10 cellular contexts compared by ENCODE assay signal in genomic region chr4:52863324-52863723, GRCh38. TPM values are rescaled to one million over a fixed set of nuclear protein-coding genes. Genes with fewer than 3 reads are reported as not detected.
DNase-seq lines count a peak whose midpoint lies in the region; ATAC-seq, FAIRE-seq and TF ChIP-seq lines count a peak whose summit lies in the region.
"Had no signal": no experiment of that assay in that cellular context is flagged by ENCODE, and none has a peak within 500 bp of the region (broad histone marks: within the 10 kb centered on the region; RNA-seq: fewer than 3 reads in every experiment).

No MANE protein-coding gene starts in this region.

- DNase-seq in AG10803 (ENCODE audit: low read depth) (no peak), HepG2 (ENCODE audit: low spot score) (no peak), HT-29 (ENCODE audit: low spot score) (no peak), NCI-H510A (lab: John Stamatoyannopoulos, UW) (no peak), erythroblast (lab: John Stamatoyannopoulos, UW) (no peak)
- DNase-seq in central memory CD8-positive, alpha-beta T cell (ENCODE audit: low spot score in 2 of 2): no peak
- DNase-seq in naive thymus-derived CD4-positive, alpha-beta T cell: no peak
- DNase-seq: small intestine; stimulated activated CD8-positive, alpha-beta memory T cell treated with anti-CD3 and anti-CD28 coated beads, Interleukin-4, amount 100 ng/mL, for 48 hours had no signal

- H3K4me1 ChIP-seq in ES-I3 (ENCODE audit: insufficient read depth, low read length) (peaks cover 36% of the 10 kb centered on the region), HepG2 (ENCODE audit: insufficient read depth, low read length) (0 out of 2 replicates have a peak, but pooled peaks cover 4% of the 10 kb centered on the region)
- peaks cover 0 to 6% of the 10 kb centered on the region in 2 donors for H3K4me1 ChIP-seq in naive thymus-derived CD4-positive, alpha-beta T cell (ENCODE audit: control insufficient read depth in 2 of 2, insufficient read depth in 2 of 2, low read length in 2 of 2)

- in situ Hi-C loops in HepG2 (cut with HindIII; ENCODE audit: extremely low pct_ligation_motif_present, low pct_unique_long_range_greater_than_20kb): no loop called here

- CTCF ChIA-PET in naive thymus-derived CD4-positive, alpha-beta T cell (lab: Charles Lee): interaction anchor here (0.6 kb wide), 1 partner anchor 62 kb away, joined by 5 read pairs; no protein-coding TSS in a partner anchor
- CTCF ChIA-PET in HepG2 (lab: Yijun Ruan, JAX; ENCODE audit: low intra/inter-chr PET ratio, low total read pairs): no interaction called here

- H3K9me3 Mint-ChIP-seq in central memory CD8-positive, alpha-beta T cell: no peaks in the 10 kb centered on the region
- peaks cover 0 to 8% (median 0%) of the 10 kb centered on the region in 11 donors for H3K9me3 Mint-ChIP-seq in naive thymus-derived CD4-positive, alpha-beta T cell

- no peak for ATAC-seq in central memory CD8-positive, alpha-beta T cell (replicated peaks; ENCODE audit: extremely low read depth, poor library complexity, severe bottlenecking)
- ATAC-seq in naive thymus-derived CD4-positive, alpha-beta T cell: no peak
- no peak for ATAC-seq in HepG2

- no peaks in the 10 kb centered on the region for H3K79me2 ChIP-seq in HepG2 (ENCODE audit: insufficient read depth, low read length)

- H2AFZ ChIP-seq in HepG2 (ENCODE audit: low read length): no peak overlapping the region

- TF ChIP-seq EP300 in HepG2 (IDR thresholded peaks at IDR 0.05; ENCODE audit: low read depth in 2 of 2, low read length in 2 of 2): no peak
- no peak for TF ChIP-seq EP300 in HepG2 (CRISPR knock-in tag; IDR thresholded peaks at IDR 0.05; ENCODE audit: borderline replicate concordance)

- no peak overlapping the region for H3K4me2 ChIP-seq in HepG2 (ENCODE audit: low read depth, low read length)

- 87% methylated on average over 6 of the region's 6 CpGs for WGBS in HepG2 (ENCODE audit: low lambda C conversion rate)

- H3K4me1 Mint-ChIP-seq in central memory CD8-positive, alpha-beta T cell: peaks cover 10% of the 10 kb centered on the region
- peaks cover 0 to 17% (median 5%) of the 10 kb centered on the region in 7 donors for H3K4me1 Mint-ChIP-seq in naive thymus-derived CD4-positive, alpha-beta T cell

- no peaks in the 10 kb centered on the region for H3K27me3 ChIP-seq in naive thymus-derived CD4-positive, alpha-beta T cell (ENCODE audit: control insufficient read depth in 2 of 2, insufficient read depth in 2 of 2, low read length in 2 of 2)
- peaks cover 3 to 6% of the 10 kb centered on the region in 2 experiments; a peak in 2 of 5 replicates for H3K27me3 ChIP-seq in HepG2 (ENCODE audit: control insufficient read depth in 1 of 2, insufficient read depth in 2 of 2, low read length in 2 of 2)

- intact Hi-C loops in naive thymus-derived CD4-positive, alpha-beta T cell (cut with micrococcal nuclease): loop anchor here (5.0 to 10.0 kb wide), 5 partner anchors 149 to 1021 kb away; partner anchors contain the start of genes DCUN1D4 (in 1 of the 2), FIP1L1 (in 1 of the 2), SCFD2 (in 1 of the 2) and USP46 (in 1 of the 2)
- intact Hi-C loops in HepG2 (cut with micrococcal nuclease; ENCODE audit: unreplicated experiment): loop anchor here (2.0 kb wide), 1 partner anchor 69 kb away; no protein-coding TSS in a partner anchor

- H3K36me3 Mint-ChIP-seq in central memory CD8-positive, alpha-beta T cell (ENCODE audit: insufficient read depth): no peaks in the 10 kb centered on the region
- H3K36me3 Mint-ChIP-seq in naive thymus-derived CD4-positive, alpha-beta T cell: peaks cover 0 to 5% (median 0%) of the 10 kb centered on the region in 5 donors

- TF ChIP-seq POLR2A in HepG2 (IDR thresholded peaks at IDR 0.05; ENCODE audit: insufficient read depth in 1 of 2, low read depth in 2 of 2, low read length in 2 of 2) (no peak), erythroblast (IDR thresholded peaks at IDR 0.05; ENCODE audit: low read length) (no peak)

- H3K36me3 ChIP-seq in ES-I3 (ENCODE audit: insufficient read depth, low read length): peaks cover 27% of the 10 kb centered on the region
- no peaks in the 10 kb centered on the region for H3K36me3 ChIP-seq in naive thymus-derived CD4-positive, alpha-beta T cell (ENCODE audit: control insufficient read depth in 2 of 3, insufficient read depth in 3 of 3, low read length in 3 of 3)
- no peaks in the 10 kb centered on the region for H3K36me3 ChIP-seq in HepG2 (replicated peaks in 1 of 2; ENCODE audit: control insufficient read depth in 1 of 2, insufficient read depth in 2 of 2, low read length in 2 of 2)

- H3K4me3 Mint-ChIP-seq in central memory CD8-positive, alpha-beta T cell: peak overlapping the region; percentile 71
- H3K4me3 Mint-ChIP-seq in naive thymus-derived CD4-positive, alpha-beta T cell: peak overlapping the region; percentile 1 to 87 (median 78)

- H3K9ac ChIP-seq in ES-I3 (ENCODE audit: low read depth, low read length) (peak overlapping the region; percentile 86), HepG2 (ENCODE audit: insufficient read depth, low read depth, low read length) (no peak overlapping the region)

- H4K20me1 ChIP-seq in HepG2 (ENCODE audit: insufficient read depth, low read length): no peaks in the 10 kb centered on the region

- TF ChIP-seq CTCF in AG10803 (conservative IDR thresholded peaks at IDR 0.05; ENCODE audit: low read length) (no peak), HepG2 (CRISPR knock-in tag; IDR thresholded peaks at IDR 0.05) (no peak)

- POLR2A ChIA-PET in naive thymus-derived CD4-positive, alpha-beta T cell (lab: Charles Lee): interaction anchor here (1.5 kb wide), 1 partner anchor 151 kb away, joined by 8 read pairs; no protein-coding TSS in a partner anchor
- POLR2A ChIA-PET in HepG2 (lab: Yijun Ruan, JAX): no interaction called here

- TF ChIP-seq RAD21 in HepG2 (CRISPR knock-in tag; IDR thresholded peaks at IDR 0.05): no peak

- H3K4me3 ChIP-seq in AG10803 (ENCODE audit: low read length) (peak overlapping the region; percentile 62), HepG2 (replicated peaks in 1 of 3; ENCODE audit: insufficient read depth in 1 of 3, low read depth in 2 of 3, low read length in 3 of 3) (no peak overlapping the region)
- H3K4me3 ChIP-seq in naive thymus-derived CD4-positive, alpha-beta T cell (ENCODE audit: low read length): no peak overlapping the region

- no peak for FAIRE-seq in HepG2 (lab: Jason Lieb, UNC)
- FAIRE-seq: small intestine had no signal

- no peaks in the 10 kb centered on the region for H3K9me3 ChIP-seq in ES-I3 (ENCODE audit: control insufficient read depth, insufficient read depth, low read length)
- no peaks in the 10 kb centered on the region for H3K9me3 ChIP-seq in naive thymus-derived CD4-positive, alpha-beta T cell (ENCODE audit: control insufficient read depth in 2 of 3, low read length in 3 of 3)
- H3K9me3 ChIP-seq in HepG2 (ENCODE audit: low read length): no peaks in the 10 kb centered on the region

- no peak overlapping the region for H3K27ac Mint-ChIP-seq in central memory CD8-positive, alpha-beta T cell (ENCODE audit: low read depth)
- H3K27ac Mint-ChIP-seq in naive thymus-derived CD4-positive, alpha-beta T cell: no peak overlapping the region

- BruUV-seq in HepG2 (replicated peaks; lab: Mats Ljungman, UMichigan): no TSS peak

- H3K27ac ChIP-seq in naive thymus-derived CD4-positive, alpha-beta T cell (ENCODE audit: low read depth, low read length): no peak overlapping the region
- H3K27ac ChIP-seq in HepG2 (ENCODE audit: extremely low read length, insufficient read depth, low read length): no peak overlapping the region

- peaks cover 34% of the 10 kb centered on the region for H3K27me3 Mint-ChIP-seq in central memory CD8-positive, alpha-beta T cell
- H3K27me3 Mint-ChIP-seq in naive thymus-derived CD4-positive, alpha-beta T cell: peaks cover 24 to 35% (median 33%) of the 10 kb centered on the region in 5 donors

TF ChIP-seq in HepG2, 621 proteins besides CTCF, POLR2A, EP300 and RAD21 (continues in another document):
- TF ChIP-seq HES4 (CRISPR knock-in tag; IDR thresholded peaks at IDR 0.05; ENCODE audit: borderline replicate concordance): no peak
- TF ChIP-seq RFXAP (CRISPR knock-in tag; IDR thresholded peaks at IDR 0.05; ENCODE audit: borderline replicate concordance): no peak
- no peak for TF ChIP-seq ZNF614 (CRISPR knock-in tag; IDR thresholded peaks at IDR 0.05; ENCODE audit: borderline replicate concordance)

RNA-seq across cellular contexts. Expression of gene RASL11B, which starts 1.2 kb away (rescaled TPM):
- total RNA-seq in naive thymus-derived CD4-positive, alpha-beta T cell: under 1 TPM in 1 of 5 experiments, not detected in 4; 0.41 TPM
- polyA plus RNA-seq in naive thymus-derived CD4-positive, alpha-beta T cell: under 1 TPM in 1 of 2 donors, not detected in 1; 0.11 TPM
- 0.07 TPM in 1 of 2 replicates, not detected in the other for total RNA-seq in HepG2 (2016; rRNA removed; fragmentation: Illumina TruSeq; extraction: Trizol)
- total RNA-seq in HepG2 (2016; cell fraction: cytosol; rRNA removed; fragmentation: Illumina TruSeq; extraction: Trizol; ENCODE audit: low read depth): not detected in 2 replicates
- not detected in 2 replicates for total RNA-seq in HepG2 (2016; cell fraction: insoluble cytoplasmic fraction; rRNA removed; fragmentation: Illumina TruSeq; extraction: Trizol)
- total RNA-seq in HepG2 (2016; cell fraction: membrane; rRNA removed; fragmentation: Illumina TruSeq; extraction: Trizol): not detected in 2 replicates
- not detected in 2 replicates for total RNA-seq in HepG2 (2016; cell fraction: nucleus; rRNA removed; fragmentation: Illumina TruSeq; extraction: Trizol)
- 0.12 and 0.20 TPM in 2 replicates for polyA plus RNA-seq in HepG2 (2011; rRNA removed)
- 0.03 and 0.08 TPM in 2 replicates for polyA plus RNA-seq in HepG2 (2011; cell fraction: cytosol; rRNA removed)
- polyA plus RNA-seq in HepG2 (2011; cell fraction: nucleus; rRNA removed): 0.07 TPM in 1 of 2 replicates, not detected in the other
- not detected in 2 replicates for polyA plus RNA-seq in HepG2 (2012)
- not detected in 2 replicates for polyA plus RNA-seq in HepG2 (2016; cell fraction: cytosol; fragmentation: Illumina TruSeq; extraction: Trizol; ENCODE audit: low read depth)
- 0.19 TPM in 1 of 2 replicates, not detected in the other for polyA plus RNA-seq in HepG2 (2016; cell fraction: insoluble cytoplasmic fraction; fragmentation: Illumina TruSeq; extraction: Trizol; ENCODE audit: low read depth)
- polyA plus RNA-seq in HepG2 (2016; cell fraction: membrane; fragmentation: Illumina TruSeq; extraction: Trizol; ENCODE audit: low read depth): not detected in 2 replicates
- polyA plus RNA-seq in HepG2 (2016; cell fraction: nucleus; fragmentation: Illumina TruSeq; extraction: Trizol; ENCODE audit: insufficient read depth, low read depth): not detected in 2 replicates
- not detected in 2 replicates for polyA minus RNA-seq in HepG2 (2011; rRNA and poly(A)+ RNA removed; ENCODE audit: low replicate concordance)
- polyA minus RNA-seq in HepG2 (2011; cell fraction: cytosol; rRNA and poly(A)+ RNA removed): not detected in 2 replicates
- polyA minus RNA-seq in HepG2 (2011; cell fraction: nucleus; rRNA and poly(A)+ RNA removed): not detected in 2 replicates
- not detected in 2 replicates for total RNA-seq in HT-29 (2014; rRNA removed; shearing (Covaris generic))
